Comparison of ENCODE assay signal across 8 cellular contexts in the genomic region with DNA sequence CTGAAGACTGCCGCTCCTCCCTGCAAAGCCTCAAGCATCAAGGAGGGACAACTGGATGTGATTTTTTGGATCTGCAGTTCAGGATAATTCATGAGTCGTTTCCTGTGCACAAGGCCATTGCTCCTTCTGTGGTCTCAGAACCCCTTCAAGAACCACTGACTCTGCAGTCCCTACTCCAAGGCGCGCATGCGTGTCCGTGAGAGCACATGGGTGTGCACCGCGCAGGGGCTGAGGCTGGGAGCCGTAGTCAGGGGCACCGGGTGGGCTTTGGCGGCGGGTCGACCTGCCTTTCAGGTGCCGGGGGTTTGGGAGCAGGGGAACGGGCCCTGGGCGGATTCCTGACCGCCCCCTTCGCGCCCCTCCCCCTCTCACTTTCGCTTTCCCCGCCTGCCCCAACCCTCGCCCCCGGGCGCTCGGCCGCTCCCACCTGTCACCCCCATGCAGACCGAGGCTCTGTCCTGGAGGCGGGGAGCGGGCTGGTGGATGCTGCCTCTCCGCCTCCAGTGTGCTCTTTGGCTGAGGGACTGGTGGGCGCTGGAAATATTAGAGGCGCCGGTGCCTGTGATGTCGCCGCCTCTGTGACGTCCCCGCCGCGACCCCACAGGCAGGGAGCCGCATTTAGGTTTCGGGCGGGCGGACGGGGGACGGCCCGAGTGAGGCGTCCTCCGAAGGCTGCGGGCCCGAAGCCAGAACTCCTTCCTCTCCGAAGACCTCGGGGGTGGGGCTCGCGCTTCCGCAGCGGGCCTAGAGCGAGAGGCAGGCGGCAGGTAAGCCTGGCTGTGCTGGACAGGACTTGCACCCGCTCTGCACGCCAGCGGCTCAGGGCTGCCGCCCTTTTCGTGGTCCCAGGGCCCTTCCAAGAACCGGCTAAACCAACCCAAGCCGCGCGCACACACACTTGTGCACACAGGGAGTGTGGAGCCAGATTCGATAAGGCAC. TPM values are rescaled to one million over a fixed set of nuclear protein-coding genes. Genes with fewer than 3 reads are reported as not detected.
A peak's percentile ranks its signal among the peaks of the same experiment; 100 is the strongest.
DNase-seq lines count a peak whose midpoint lies in the region; ATAC-seq and TF ChIP-seq lines count a peak whose summit lies in the region.

A gene with protein sequence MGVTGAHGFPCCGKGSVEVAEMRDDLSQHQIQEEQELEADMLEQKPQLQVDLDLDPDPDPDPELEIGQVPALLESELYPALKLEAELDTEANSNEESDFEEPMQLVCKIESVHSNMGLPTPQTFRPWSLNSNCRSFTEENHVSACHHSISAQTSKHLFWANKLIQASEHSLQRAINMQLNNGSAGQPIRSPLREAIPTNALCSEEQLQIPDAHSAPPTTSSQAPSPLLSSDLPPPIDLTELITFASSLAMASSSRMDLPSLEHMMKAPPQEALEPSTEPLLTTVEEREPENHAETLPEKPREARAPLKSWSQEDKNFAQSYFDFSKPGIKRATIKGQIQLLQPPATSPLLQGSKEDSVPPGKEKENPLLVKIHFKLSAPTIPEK (minus strand): TSS at position 518 of the 939 bp plus-strand sequence. CDS start 78 bp downstream, at position 440.

- H3K4me1 ChIP-seq in ascending aorta = peaks cover 0 to 3% of the 10 kb centered on the region in 2 donors

- no peak within 1 kb of the TSS for H3K4me3 Mint-ChIP-seq in osteocyte (ENCODE audit: unreplicated experiment)

- H3K9me3 ChIP-seq in ascending aorta = no peaks in the 10 kb centered on the region

- DNase-seq in GM19238 (ENCODE audit: insufficient read length, low spot score) (peak; percentile 80), T-helper 1 cell (peak; percentile 30 to 68 (median 49)), ascending aorta (ENCODE audit: low spot score in 2 of 2) (no peak), iPS-NIHi11 (ENCODE audit: low spot score) (peak; percentile 74), DMS 273 (lab: John Stamatoyannopoulos, UW; ENCODE audit: unreplicated experiment) (no peak), osteocyte (ENCODE audit: extremely low spot score, unreplicated experiment) (no peak)
- DNase-seq in stimulated activated CD4-positive, alpha-beta T cell treated with anti-CD3 and anti-CD28 coated beads, Interleukin-12 subunit alpha, Interleukin-12 subunit beta, amount 100 ng/mL, for 24 hours (ENCODE audit: low read depth in 2 of 2) = peak; percentile 37 to 55

- intact Hi-C loops in ascending aorta (cut with DNase I) = no loop called here

- no peaks in the 10 kb centered on the region for H3K9me3 Mint-ChIP-seq in osteocyte (ENCODE audit: unreplicated experiment)

- H3K27ac Mint-ChIP-seq in osteocyte (ENCODE audit: unreplicated experiment) = no peak within 1 kb of the TSS

- H3K4me3 ChIP-seq in ascending aorta = peak within 1 kb of the TSS; percentile 81 to 82

- H3K4me1 Mint-ChIP-seq in osteocyte (ENCODE audit: unreplicated experiment) = peaks cover 7% of the 10 kb centered on the region

- H3K27me3 Mint-ChIP-seq in osteocyte (ENCODE audit: unreplicated experiment) = no peaks in the 10 kb centered on the region

- TF ChIP-seq CTCF in ascending aorta (IDR thresholded peaks at IDR 0.05) = no peak
- no peak for TF ChIP-seq CTCF in osteocyte (IDR thresholded peaks at IDR 0.05)

- peaks cover 14 to 21% of the 10 kb centered on the region in 2 donors for H3K36me3 ChIP-seq in ascending aorta

- no peak for ATAC-seq in GM18867 (IDR thresholded peaks at IDR 0.05; ENCODE audit: unreplicated experiment)

- H3K36me3 Mint-ChIP-seq in osteocyte (ENCODE audit: unreplicated experiment) = peaks cover 17% of the 10 kb centered on the region

- H3K27me3 ChIP-seq in ascending aorta = no peaks in the 10 kb centered on the region

- H3K27ac ChIP-seq in ascending aorta = no peak within 1 kb of the TSS

RNA-seq across cellular contexts. Expression of the gene that starts here (rescaled TPM):
- total RNA-seq in ascending aorta (not detected), osteocyte (0.18 TPM in 1 of 2 replicates, not detected in the other)

Comparison
In these comparisons a context has a peak if more than half of its experiments do, and no peak if none do; other contexts are left out.
1. DNase-seq: peak in GM19238 (single experiment), T-helper 1 cell (5 of 5), iPS-NIHi11 (single experiment) and stimulated activated CD4-positive, alpha-beta T cell treated with anti-CD3 and anti-CD28 coated beads, Interleukin-12 subunit alpha, Interleukin-12 subunit beta, amount 100 ng/mL, for 24 hours (2 of 2); none in ascending aorta (0 of 2), DMS 273 (single experiment) and osteocyte (single experiment).